Comparison of ENCODE assay signal across 12 cellular contexts in genomic region chr15:45612790-45613415, GRCh38. TPM values are rescaled to one million over a fixed set of nuclear protein-coding genes. Genes with fewer than 3 reads are reported as not detected.
DNase-seq lines count a peak whose midpoint lies in the region; ATAC-seq and TF ChIP-seq lines count a peak whose summit lies in the region.
"Had no signal": no experiment of that assay in that cellular context is flagged by ENCODE, and none has a peak within 500 bp of the region (broad histone marks: within the 10 kb centered on the region; RNA-seq: fewer than 3 reads in every experiment).

No MANE protein-coding gene starts in this region.

- TF ChIP-seq CTCF in HFFc6 (IDR thresholded peaks at IDR 0.05) (no peak), VCaP (conservative IDR thresholded peaks at IDR 0.05) (no peak)

- peak overlapping the region; percentile 30 for H3K27ac Mint-ChIP-seq in HFFc6
- no peak overlapping the region for H3K27ac Mint-ChIP-seq in activated naive CD8-positive, alpha-beta T cell treated with anti-CD3 and anti-CD28 coated beads, Interleukin-2, amount 50 U/mL, for 24 hours
- H3K27ac Mint-ChIP-seq: immature natural killer cell had no signal

- peak overlapping the region; percentile 43 for H3K4me3 Mint-ChIP-seq in HFFc6
- H3K4me3 Mint-ChIP-seq in activated naive CD8-positive, alpha-beta T cell treated with anti-CD3 and anti-CD28 coated beads, Interleukin-2, amount 50 U/mL, for 24 hours, result no peak overlapping the region
- H3K4me3 Mint-ChIP-seq: immature natural killer cell had no signal

- ATAC-seq in HG03521 (IDR thresholded peaks at IDR 0.05; ENCODE audit: unreplicated experiment) (no peak), GM21528 (IDR thresholded peaks at IDR 0.05; ENCODE audit: low FRiP score, unreplicated experiment) (no peak)
- ATAC-seq in activated naive CD8-positive, alpha-beta T cell treated with anti-CD3 and anti-CD28 coated beads, Interleukin-2, amount 50 U/mL, for 24 hours, result no peak

- H3K36me3 Mint-ChIP-seq in HFFc6 (ENCODE audit: low read depth), result no peaks in the 10 kb centered on the region
- peaks cover 3% of the 10 kb centered on the region for H3K36me3 Mint-ChIP-seq in activated naive CD8-positive, alpha-beta T cell treated with anti-CD3 and anti-CD28 coated beads, Interleukin-2, amount 50 U/mL, for 24 hours (ENCODE audit: low read depth)

- H3K27ac ChIP-seq in VCaP, result peak overlapping the region; percentile 13
- H3K27ac ChIP-seq: neutrophil, testis had no signal

- no peaks in the 10 kb centered on the region for H3K9me3 Mint-ChIP-seq in HFFc6
- H3K9me3 Mint-ChIP-seq in activated naive CD8-positive, alpha-beta T cell treated with anti-CD3 and anti-CD28 coated beads, Interleukin-2, amount 50 U/mL, for 24 hours, result no peaks in the 10 kb centered on the region
- H3K9me3 Mint-ChIP-seq: immature natural killer cell had no signal

- H3K4me1 Mint-ChIP-seq in HFFc6 (ENCODE audit: low read depth), result peaks cover 31% of the 10 kb centered on the region
- H3K4me1 Mint-ChIP-seq in activated naive CD8-positive, alpha-beta T cell treated with anti-CD3 and anti-CD28 coated beads, Interleukin-2, amount 50 U/mL, for 24 hours, result peaks cover 3% of the 10 kb centered on the region
- H3K4me1 Mint-ChIP-seq: immature natural killer cell had no signal

- H3K27me3 Mint-ChIP-seq in HFFc6 (ENCODE audit: insufficient read depth), result no peaks in the 10 kb centered on the region
- H3K27me3 Mint-ChIP-seq in activated naive CD8-positive, alpha-beta T cell treated with anti-CD3 and anti-CD28 coated beads, Interleukin-2, amount 50 U/mL, for 24 hours, result no peaks in the 10 kb centered on the region

- DNase-seq in ELR (ENCODE audit: low read depth) (peak; percentile 67), HFFc6 (peak; percentile 48), foreskin melanocyte (peak; percentile 4)
- no peak for DNase-seq in stimulated activated CD4-positive, alpha-beta T cell treated with anti-CD3 and anti-CD28 coated beads, Interleukin-4, amount 100 ng/mL, for 1 hour
- DNase-seq in activated naive CD8-positive, alpha-beta T cell treated with anti-CD3 and anti-CD28 coated beads, Interleukin-2, amount 50 U/mL, for 24 hours, result no peak
- DNase-seq: activated gamma-delta T cell treated with Interleukin-2 at 50 U/mL for 16 hours, immature natural killer cell, testis had no signal

RNA-seq across cellular contexts. Expression of gene SQOR, which starts 21.9 kb away (rescaled TPM):
- 10 to 100 TPM; 25.3 to 43.2 (median 39.7) TPM for total RNA-seq in HFFc6 (2021; fragmentation: NEBNext Ultra II Directional; extraction: Animal tissue kit (Norgen Biotek cat#: 25700))

RNA-seq across cellular contexts. Expression of gene BLOC1S6, which starts 25.7 kb away (rescaled TPM):
- total RNA-seq in HFFc6 (2021; fragmentation: NEBNext Ultra II Directional; extraction: Animal tissue kit (Norgen Biotek cat#: 25700)), result 10 to 100 TPM; 55.2 to 67.2 (median 59.4) TPM

Comparison
In these comparisons a context has a peak if more than half of its experiments do, and no peak if none do; other contexts are left out.
1. DNase-seq: peak in ELR (single experiment), HFFc6 (single experiment) and foreskin melanocyte (single experiment); none in stimulated activated CD4-positive, alpha-beta T cell treated with anti-CD3 and anti-CD28 coated beads, Interleukin-4, amount 100 ng/mL, for 1 hour (single experiment) and activated naive CD8-positive, alpha-beta T cell treated with anti-CD3 and anti-CD28 coated beads, Interleukin-2, amount 50 U/mL, for 24 hours (single experiment).